Comparison of ENCODE assay signal across 12 cellular contexts in the genomic region with DNA sequence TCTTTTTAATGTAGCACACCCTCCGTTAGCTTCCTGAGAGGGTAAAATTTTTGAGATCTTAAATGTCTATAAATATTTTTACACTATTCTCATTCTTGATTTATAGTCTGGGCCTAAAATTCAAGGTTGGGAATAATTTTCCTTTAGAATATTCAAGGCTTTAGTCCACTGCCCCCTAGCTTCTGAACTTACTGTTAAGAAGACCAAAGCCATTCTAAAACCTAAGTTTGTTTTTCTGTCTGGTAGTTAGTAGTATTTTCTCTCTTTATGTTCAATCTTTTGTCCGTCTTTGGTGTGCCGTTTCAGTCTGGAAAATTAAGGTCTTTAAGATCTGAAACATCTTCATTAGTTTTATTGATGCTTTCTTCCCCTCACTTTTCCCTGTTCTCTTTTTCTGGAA. TPM values are rescaled to one million over a fixed set of nuclear protein-coding genes. Genes with fewer than 3 reads are reported as not detected.
A peak's percentile ranks its signal among the peaks of the same experiment; 100 is the strongest.
DNase-seq lines count a peak whose midpoint lies in the region; ATAC-seq and TF ChIP-seq lines count a peak whose summit lies in the region.
"Had no signal": no experiment of that assay in that cellular context is flagged by ENCODE, and none has a peak within 500 bp of the region (broad histone marks: within the 10 kb centered on the region; RNA-seq: fewer than 3 reads in every experiment).

No MANE protein-coding gene starts in this region.

- intact Hi-C loops in heart left ventricle (cut with DNase I) (loop anchor here in 1 of 10 donors (10.0 kb wide), 1 partner anchor 74 kb away; no protein-coding TSS in a partner anchor), cardiac septum (cut with DNase I) (no loop called here), posterior cingulate gyrus (cut with DNase I) (no loop called here)

- H3K4me1 ChIP-seq in heart left ventricle: peaks cover 0 to 9% (median 0%) of the 10 kb centered on the region in 12 donors

- peaks cover 20% of the 10 kb centered on the region for H3K4me1 Mint-ChIP-seq in type B pancreatic cell (ENCODE audit: unreplicated experiment)
- H3K4me1 Mint-ChIP-seq: activated CD8-positive, alpha-beta memory T cell treated with anti-CD3 and anti-CD28 coated beads, Interleukin-2, amount 10 ng/mL, durations not matched to agents 7 days and 5 days had no signal

- H3K27ac ChIP-seq in heart left ventricle (no peak overlapping the region), VCaP (no peak overlapping the region)
- H3K27ac ChIP-seq: BLaER1 had no signal

- TF ChIP-seq POLR2A in heart left ventricle (IDR thresholded peaks at IDR 0.05): no peak

- TF ChIP-seq CTCF in heart left ventricle (IDR thresholded peaks at IDR 0.05) (peak in 8 of 12 donors; percentile 4 to 43 (median 23)), VCaP (conservative IDR thresholded peaks at IDR 0.05) (peak; percentile 50), fibroblast of villous mesenchyme (IDR thresholded peaks at IDR 0.05; ENCODE audit: insufficient read depth, low read depth, low read length) (peak; percentile 45), type B pancreatic cell (conservative IDR thresholded peaks at IDR 0.05) (peak; percentile 51)

- H3K36me3 Mint-ChIP-seq in type B pancreatic cell: no peaks in the 10 kb centered on the region
- H3K36me3 Mint-ChIP-seq: activated CD8-positive, alpha-beta memory T cell treated with anti-CD3 and anti-CD28 coated beads, Interleukin-2, amount 10 ng/mL, durations not matched to agents 7 days and 5 days had no signal

- no peaks in the 10 kb centered on the region for H3K27me3 ChIP-seq in heart left ventricle
- H3K27me3 ChIP-seq: BLaER1 had no signal

- 83 to 88% (median 86%) methylated on average over 3 of the region's 3 CpGs for WGBS in heart left ventricle, 4 donors

- no peaks in the 10 kb centered on the region for H3K36me3 ChIP-seq in heart left ventricle
- H3K36me3 ChIP-seq: BLaER1 had no signal

- H3K4me3 ChIP-seq in heart left ventricle (no peak overlapping the region), fibroblast of villous mesenchyme (ENCODE audit: low read depth, low read length) (no peak overlapping the region)
- H3K4me3 ChIP-seq: BLaER1 had no signal

- no peaks in the 10 kb centered on the region for H3K9me3 Mint-ChIP-seq in type B pancreatic cell

- H3K4me3 Mint-ChIP-seq in type B pancreatic cell: no peak overlapping the region
- H3K4me3 Mint-ChIP-seq: activated CD8-positive, alpha-beta memory T cell treated with anti-CD3 and anti-CD28 coated beads, Interleukin-2, amount 10 ng/mL, durations not matched to agents 7 days and 5 days had no signal

- ATAC-seq in heart left ventricle: no peak
- ATAC-seq: activated CD8-positive, alpha-beta memory T cell treated with anti-CD3 and anti-CD28 coated beads, Interleukin-2, amount 10 ng/mL, durations not matched to agents 7 days and 5 days had no signal

- H3K27ac Mint-ChIP-seq in type B pancreatic cell: no peak overlapping the region
- H3K27ac Mint-ChIP-seq: activated CD8-positive, alpha-beta memory T cell treated with anti-CD3 and anti-CD28 coated beads, Interleukin-2, amount 10 ng/mL, durations not matched to agents 7 days and 5 days had no signal

- H3K9me3 ChIP-seq in heart left ventricle: no peaks in the 10 kb centered on the region
- H3K9me3 ChIP-seq: BLaER1 had no signal

- DNase-seq in heart left ventricle (no peak), cardiac septum (ENCODE audit: low spot score) (no peak), fibroblast of villous mesenchyme (ENCODE audit: low read depth) (peak; percentile 19), type B pancreatic cell (ENCODE audit: extremely low spot score, unreplicated experiment) (no peak), posterior cingulate gyrus (no peak), NCI-H146 (lab: John Stamatoyannopoulos, UW) (no peak)
- DNase-seq in activated T-cell treated with anti-CD3 and anti-CD28 coated beads, Interleukin-2, amount 50 U/mL, for 48 hours: no peak
- DNase-seq: activated CD8-positive, alpha-beta memory T cell treated with anti-CD3 and anti-CD28 coated beads, Interleukin-2, amount 10 ng/mL, durations not matched to agents 7 days and 5 days; MV-4-11; stimulated activated CD4-positive, alpha-beta T cell treated with anti-CD3 and anti-CD28 coated beads, Interleukin-4, amount 100 ng/mL, for 24 hours had no signal

- H3K27me3 Mint-ChIP-seq in type B pancreatic cell: peaks cover 7% of the 10 kb centered on the region

RNA-seq across cellular contexts. Expression of gene OSBPL6, which starts 14.5 kb away (rescaled TPM):
- total RNA-seq in heart left ventricle (1 to 10 TPM; 3.0 to 9.6 (median 5.0) TPM), cardiac septum (5.5 TPM), fibroblast of villous mesenchyme (3.9 and 6.5 TPM in 2 replicates), type B pancreatic cell (ENCODE audit: low replicate concordance) (2.9 and 6.9 TPM in 2 replicates)
- polyA plus RNA-seq in heart left ventricle: 1 to 10 TPM; 1.2 to 2.7 TPM
